7 cellular contexts compared by ENCODE assay signal in genomic region chr1:93851878-93852277, GRCh38.
"Had no signal": no experiment of that assay in that cellular context is flagged by ENCODE, and none has a peak within 500 bp of the region (broad histone marks: within the 10 kb centered on the region; RNA-seq: fewer than 3 reads in every experiment).

No MANE protein-coding gene starts in this region.

- H3K9ac ChIP-seq: GM23248 had no signal

- DNase-seq: GM23248, GOT3, H9, HCEC 1CT, IMR-90, KBM-7 had no signal

- H2AFZ ChIP-seq: GM23248 had no signal

- H3K4me3 ChIP-seq: GM23248 had no signal

- H3K27ac ChIP-seq: GM23248, HL-60 had no signal
